8 cellular contexts compared by ENCODE assay signal in the genomic region with DNA sequence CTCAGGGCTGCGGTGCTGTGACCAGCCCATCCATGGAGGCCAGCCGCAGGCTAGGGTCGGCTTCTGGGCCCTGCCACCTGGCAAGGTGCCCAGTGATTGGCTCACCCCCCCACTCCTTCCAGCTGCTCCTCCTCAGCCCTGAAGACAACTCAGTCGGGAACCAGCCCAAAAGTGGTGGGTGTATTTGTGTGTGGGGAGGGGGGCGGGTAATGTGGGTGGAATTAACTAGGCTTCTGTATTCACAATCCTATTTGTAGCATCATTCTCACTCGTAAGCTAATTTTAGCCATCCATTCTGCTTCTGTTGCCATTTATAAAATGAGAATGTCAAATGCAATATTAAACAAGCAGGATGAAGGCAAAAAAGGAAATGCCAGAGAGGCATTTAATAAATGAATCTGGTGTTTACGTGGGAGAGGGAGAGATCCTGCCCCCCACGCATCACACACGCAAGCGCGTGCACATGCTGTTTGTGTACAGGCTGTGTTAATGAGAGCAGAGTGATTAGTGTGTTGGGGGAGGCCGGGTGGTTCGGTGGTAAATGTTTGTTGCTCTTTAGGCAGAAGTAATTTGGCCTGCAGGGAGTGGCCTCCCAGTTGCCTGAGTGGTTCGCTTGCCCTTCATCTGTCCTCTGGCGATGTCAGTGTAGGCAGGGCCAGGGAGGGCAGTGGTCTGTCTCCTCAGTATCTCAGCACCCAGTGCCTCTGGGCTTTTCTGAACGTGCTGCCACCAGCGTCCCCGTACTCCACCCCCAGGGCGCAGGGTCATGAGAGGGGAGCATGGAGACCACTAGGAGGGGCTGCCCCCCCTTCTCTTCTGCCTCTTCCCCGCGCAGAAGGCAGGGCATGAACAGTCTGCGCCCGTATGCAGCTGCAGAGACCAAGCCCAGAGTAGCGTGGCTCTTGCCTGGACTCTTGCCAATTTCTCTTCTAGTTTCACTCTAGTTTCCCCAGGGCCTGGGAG.
DNase-seq lines count a peak whose midpoint lies in the region; ATAC-seq and TF ChIP-seq lines count a peak whose summit lies in the region.

No MANE protein-coding gene starts in this region.

- H3K9me3 Mint-ChIP-seq in naive thymus-derived CD4-positive, alpha-beta T cell = peaks cover 0 to 2% (median 0%) of the 10 kb centered on the region in 11 donors

- H3K27ac Mint-ChIP-seq in naive thymus-derived CD4-positive, alpha-beta T cell = peak overlapping the region; percentile 89 to 100 (median 97)

- DNase-seq in NCI-H1694 treated with DMSO at 0.1 percent for 48 hours (lab: John Stamatoyannopoulos, UW) (peak; percentile 98), COLO829 (ENCODE audit: low spot score) (no peak), DMS114 treated with DMSO at 0.1 percent for 48 hours (lab: John Stamatoyannopoulos, UW; ENCODE audit: unreplicated experiment) (no peak)
- DNase-seq in activated CD4-positive, alpha-beta T cell treated with anti-CD3 and anti-CD28 coated beads for 48 hours = peak; percentile 40
- DNase-seq in naive thymus-derived CD4-positive, alpha-beta T cell = peak in 6 of 9 donors; percentile 55 to 73 (median 66)

- H3K4me3 ChIP-seq in esophagus (ENCODE audit: low read depth in 1 of 2, low read length in 2 of 2) = no peak overlapping the region
- H3K4me3 ChIP-seq in naive thymus-derived CD4-positive, alpha-beta T cell (ENCODE audit: low read length) = peak overlapping the region; percentile 27

- H3K27ac ChIP-seq in esophagus (ENCODE audit: low read depth in 2 of 2, low read length in 1 of 2) = peak overlapping the region; percentile 36 to 81
- peak overlapping the region; percentile 76 for H3K27ac ChIP-seq in naive thymus-derived CD4-positive, alpha-beta T cell (ENCODE audit: low read depth, low read length)

- H3K4me1 Mint-ChIP-seq in naive thymus-derived CD4-positive, alpha-beta T cell = peaks cover 48 to 87% (median 74%) of the 10 kb centered on the region in 7 donors

- peak overlapping the region; percentile 67 to 84 (median 76) for H3K4me3 Mint-ChIP-seq in naive thymus-derived CD4-positive, alpha-beta T cell

- peaks cover 0 to 3% of the 10 kb centered on the region in 2 donors for H3K36me3 ChIP-seq in esophagus (ENCODE audit: control insufficient read depth in 2 of 2, insufficient read depth in 2 of 2, low read length in 1 of 2)
- H3K36me3 ChIP-seq in naive thymus-derived CD4-positive, alpha-beta T cell (ENCODE audit: control insufficient read depth in 2 of 3, insufficient read depth in 3 of 3, low read length in 3 of 3) = no peaks in the 10 kb centered on the region

- 35 to 36% methylated on average over 24 of the region's 24 CpGs for WGBS in esophagus, 2 donors

- POLR2A ChIA-PET in naive thymus-derived CD4-positive, alpha-beta T cell (lab: Charles Lee) = interaction anchor here (0.8 to 2.5 kb wide), 2 partner anchors 19 to 67 kb away, joined by 4 to 7 read pairs; no protein-coding TSS in a partner anchor

- intact Hi-C loops in naive thymus-derived CD4-positive, alpha-beta T cell (cut with micrococcal nuclease) = loop anchor here (2.0 to 10.0 kb wide), 5 partner anchors 160 to 362 kb away; partner anchors contain the start of gene MSI2 (in 2 of the 2)

- ATAC-seq in HG02610 (IDR thresholded peaks at IDR 0.05; ENCODE audit: unreplicated experiment) = peak; percentile 63
- ATAC-seq in naive thymus-derived CD4-positive, alpha-beta T cell = peak; percentile 37

- no peaks in the 10 kb centered on the region for H3K27me3 ChIP-seq in esophagus (ENCODE audit: control insufficient read depth in 1 of 2, insufficient read depth in 2 of 2, low read length in 2 of 2)
- no peaks in the 10 kb centered on the region for H3K27me3 ChIP-seq in naive thymus-derived CD4-positive, alpha-beta T cell (ENCODE audit: control insufficient read depth in 2 of 2, insufficient read depth in 2 of 2, low read length in 2 of 2)

- H3K4me1 ChIP-seq in esophagus (ENCODE audit: control insufficient read depth in 2 of 2, insufficient read depth in 2 of 2, low read length in 1 of 2) = peaks cover 16 to 19% of the 10 kb centered on the region in 2 donors
- H3K4me1 ChIP-seq in naive thymus-derived CD4-positive, alpha-beta T cell (ENCODE audit: control insufficient read depth in 2 of 2, insufficient read depth in 2 of 2, low read length in 2 of 2) = peaks cover 67 to 71% of the 10 kb centered on the region in 2 donors

- CTCF ChIA-PET in naive thymus-derived CD4-positive, alpha-beta T cell (lab: Charles Lee) = interaction anchor here (0.6 to 1.4 kb wide), 2 partner anchors 67 to 361 kb away, joined by 3 to 4 read pairs; no protein-coding TSS in a partner anchor

- no peaks in the 10 kb centered on the region for H3K27me3 Mint-ChIP-seq in naive thymus-derived CD4-positive, alpha-beta T cell

- peaks cover 0 to 15% (median 3%) of the 10 kb centered on the region in 5 donors for H3K36me3 Mint-ChIP-seq in naive thymus-derived CD4-positive, alpha-beta T cell

- no peaks in the 10 kb centered on the region for H3K9me3 ChIP-seq in esophagus (ENCODE audit: control insufficient read depth in 2 of 2, insufficient read depth in 1 of 2, low read depth in 1 of 2, low read length in 1 of 2)
- no peaks in the 10 kb centered on the region for H3K9me3 ChIP-seq in naive thymus-derived CD4-positive, alpha-beta T cell (ENCODE audit: control insufficient read depth in 2 of 3, low read length in 3 of 3)

- peak; percentile 17 for TF ChIP-seq CTCF in GM12873 (IDR thresholded peaks at IDR 0.05; ENCODE audit: insufficient read depth, low read depth, low read length, missing control alignments)

Comparison
In these comparisons a context has a peak if more than half of its experiments do, and no peak if none do; other contexts are left out.
1. DNase-seq: peak in NCI-H1694 treated with DMSO at 0.1 percent for 48 hours (single experiment), activated CD4-positive, alpha-beta T cell treated with anti-CD3 and anti-CD28 coated beads for 48 hours (single experiment) and naive thymus-derived CD4-positive, alpha-beta T cell (6 of 9); none in COLO829 (single experiment) and DMS114 treated with DMSO at 0.1 percent for 48 hours (single experiment).